Comparison of ENCODE assay signal across 1 cellular context in genomic region chr5:176425138-176425537, GRCh38.
TF ChIP-seq lines count a peak whose summit lies in the region.

No MANE protein-coding gene starts in this region.

TF ChIP-seq in endothelial cell of umbilical vein, 7 proteins besides CTCF, POLR2A, EP300 and RAD21:
- TF ChIP-seq, protein P1, sequence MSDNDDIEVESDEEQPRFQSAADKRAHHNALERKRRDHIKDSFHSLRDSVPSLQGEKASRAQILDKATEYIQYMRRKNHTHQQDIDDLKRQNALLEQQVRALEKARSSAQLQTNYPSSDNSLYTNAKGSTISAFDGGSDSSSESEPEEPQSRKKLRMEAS (IDR thresholded peaks at IDR 0.05; ENCODE audit: insufficient read depth, insufficient read length): no peak
- TF ChIP-seq EZH2 (IDR thresholded peaks at IDR 0.05; ENCODE audit: borderline replicate concordance, low read depth, low read length, severe bottlenecking): no peak
- TF ChIP-seq FOS (IDR thresholded peaks at IDR 0.05; ENCODE audit: borderline replicate concordance, insufficient read depth, low read length): no peak
- TF ChIP-seq POLR2AphosphoS5 (IDR thresholded peaks at IDR 0.05; ENCODE audit: insufficient read depth, low read depth, low read length): no peak
- no peak for TF ChIP-seq MYC (IDR thresholded peaks at IDR 0.05; ENCODE audit: low read depth, low read length)
- TF ChIP-seq GATA2 (IDR thresholded peaks at IDR 0.05; ENCODE audit: insufficient read depth, insufficient read length, low read depth, low read length): no peak
- TF ChIP-seq JUN (IDR thresholded peaks at IDR 0.05; ENCODE audit: borderline replicate concordance, insufficient read depth, insufficient read length, low read depth): no peak
